Comparison of ENCODE assay signal across 9 cellular contexts in the genomic region with DNA sequence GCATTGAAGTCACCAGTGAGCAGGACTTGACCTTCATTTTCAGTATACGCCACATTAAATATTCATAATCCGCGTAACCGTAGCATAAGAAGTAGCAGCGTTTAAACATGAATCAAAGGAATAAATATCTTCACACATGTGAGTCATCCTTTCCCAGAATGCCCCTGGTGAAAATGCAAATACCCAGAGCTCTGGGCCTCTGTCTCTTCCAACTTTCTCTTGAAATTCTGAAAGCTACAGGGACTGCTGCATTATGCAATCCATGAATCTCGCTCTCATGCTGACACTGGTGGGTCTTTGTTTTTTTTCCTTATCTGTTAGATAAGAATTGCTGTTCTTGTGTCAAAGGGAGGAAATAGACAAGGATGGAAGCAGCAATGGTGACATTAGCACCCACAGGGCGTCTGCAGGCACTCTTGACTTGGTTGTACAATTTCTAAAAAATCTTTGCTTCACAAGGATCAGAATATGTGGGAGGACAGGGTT.
DNase-seq lines count a peak whose midpoint lies in the region; ATAC-seq, FAIRE-seq and TF ChIP-seq lines count a peak whose summit lies in the region.
"Had no signal": no experiment of that assay in that cellular context is flagged by ENCODE, and none has a peak within 500 bp of the region (broad histone marks: within the 10 kb centered on the region; RNA-seq: fewer than 3 reads in every experiment).

No MANE protein-coding gene starts in this region.

- H3K4me1 ChIP-seq in HepG2 (ENCODE audit: insufficient read depth, low read length) (peaks cover 9% of the 10 kb centered on the region), tibial nerve (peaks cover 0 to 62% (median 10%) of the 10 kb centered on the region in 4 donors)

- CTCF ChIA-PET in HepG2 (lab: Yijun Ruan, JAX; ENCODE audit: low intra/inter-chr PET ratio, low total read pairs): no interaction called here
- CTCF ChIA-PET in CD4-positive, alpha-beta T cell (lab: Charles Lee): no interaction called here

- H3K4me1 Mint-ChIP-seq in type B pancreatic cell (ENCODE audit: unreplicated experiment): peaks cover 32% of the 10 kb centered on the region
- H3K4me1 Mint-ChIP-seq in CD4-positive, alpha-beta T cell (ENCODE audit: low read depth): no peaks in the 10 kb centered on the region

- H3K36me3 ChIP-seq in brain microvascular endothelial cell (replicated peaks) (no peaks in the 10 kb centered on the region), HepG2 (replicated peaks in 1 of 2; ENCODE audit: control insufficient read depth in 1 of 2, insufficient read depth in 2 of 2, low read length in 2 of 2) (no peaks in the 10 kb centered on the region), tibial nerve (no peaks in the 10 kb centered on the region)
- H3K36me3 ChIP-seq: upper lobe of left lung had no signal

- no TSS peak for BruUV-seq in HepG2 (replicated peaks; lab: Mats Ljungman, UMichigan)

- DNase-seq in SIG-M5 treated with dmso at 0.1 percent for 504 hours (lab: John Stamatoyannopoulos, UW; ENCODE audit: unreplicated experiment): peak; percentile 9
- DNase-seq in SIG-M5 (lab: John Stamatoyannopoulos, UW): no peak
- peak; percentile 94 for DNase-seq in brain microvascular endothelial cell
- peak; percentile 31 for DNase-seq in HepG2 (ENCODE audit: low spot score)
- no peak for DNase-seq in type B pancreatic cell (ENCODE audit: extremely low spot score, unreplicated experiment)
- no peak for DNase-seq in tibial nerve (ENCODE audit: low spot score in 2 of 2)
- no peak for DNase-seq in CD4-positive, alpha-beta T cell
- no peak for DNase-seq in activated naive CD4-positive, alpha-beta T cell (lab: John Stamatoyannopoulos, UW)
- DNase-seq: upper lobe of left lung had no signal

- no peak overlapping the region for H3K4me3 Mint-ChIP-seq in type B pancreatic cell
- no peak overlapping the region for H3K4me3 Mint-ChIP-seq in CD4-positive, alpha-beta T cell

- H4K20me1 ChIP-seq in HepG2 (ENCODE audit: insufficient read depth, low read length): no peaks in the 10 kb centered on the region

- peak overlapping the region; percentile 32 for H3K27ac Mint-ChIP-seq in type B pancreatic cell
- H3K27ac Mint-ChIP-seq in CD4-positive, alpha-beta T cell: no peak overlapping the region

- peak overlapping the region; percentile 23 for H3K27ac ChIP-seq in brain microvascular endothelial cell
- H3K27ac ChIP-seq in HepG2 (ENCODE audit: extremely low read length, insufficient read depth, low read length): no peak overlapping the region
- H3K27ac ChIP-seq in tibial nerve: peak overlapping the region in 1 of 4 donors; percentile 58
- no peak overlapping the region for H3K27ac ChIP-seq in CD4-positive, alpha-beta T cell (ENCODE audit: low read depth, low read length)
- H3K27ac ChIP-seq: upper lobe of left lung had no signal

- intact Hi-C loops in HepG2 (cut with micrococcal nuclease; ENCODE audit: unreplicated experiment): no loop called here
- intact Hi-C loops in CD4-positive, alpha-beta T cell (cut with DNase I, micrococcal nuclease): no loop called here

- no peaks in the 10 kb centered on the region for H3K36me3 Mint-ChIP-seq in type B pancreatic cell
- H3K36me3 Mint-ChIP-seq in CD4-positive, alpha-beta T cell (ENCODE audit: low read depth): no peaks in the 10 kb centered on the region

- H3K4me2 ChIP-seq in HepG2 (ENCODE audit: low read depth, low read length): no peak overlapping the region

- H3K9me3 Mint-ChIP-seq in type B pancreatic cell: no peaks in the 10 kb centered on the region
- H3K9me3 Mint-ChIP-seq in CD4-positive, alpha-beta T cell: no peaks in the 10 kb centered on the region

- H3K9me3 ChIP-seq in HepG2 (ENCODE audit: low read length) (no peaks in the 10 kb centered on the region), tibial nerve (no peaks in the 10 kb centered on the region)
- no peaks in the 10 kb centered on the region for H3K9me3 ChIP-seq in CD4-positive, alpha-beta T cell (ENCODE audit: control insufficient read depth, low read length)
- H3K9me3 ChIP-seq: upper lobe of left lung had no signal

- in situ Hi-C loops in brain microvascular endothelial cell (cut with HindIII; ENCODE audit: low pct_ligation_motif_present, low sequenced_read_pairs): no loop called here
- in situ Hi-C loops in HepG2 (cut with HindIII; ENCODE audit: extremely low pct_ligation_motif_present, low pct_unique_long_range_greater_than_20kb): no loop called here

- H3K27me3 Mint-ChIP-seq in type B pancreatic cell: peaks cover 4% of the 10 kb centered on the region
- H3K27me3 Mint-ChIP-seq in CD4-positive, alpha-beta T cell: no peaks in the 10 kb centered on the region

- ATAC-seq in HepG2: no peak; the same call in 2 of the 3 replicates
- no peak for ATAC-seq in CD4-positive, alpha-beta T cell (ENCODE audit: poor library complexity)

- H3K27me3 ChIP-seq in brain microvascular endothelial cell (replicated peaks): no peaks in the 10 kb centered on the region
- 0 out of 5 replicates have a peak, but pooled peaks cover 0 to 4% of the 10 kb centered on the region in 2 experiments for H3K27me3 ChIP-seq in HepG2 (ENCODE audit: control insufficient read depth in 1 of 2, insufficient read depth in 2 of 2, low read length in 2 of 2)
- no peaks in the 10 kb centered on the region for H3K27me3 ChIP-seq in tibial nerve
- H3K27me3 ChIP-seq in CD4-positive, alpha-beta T cell (ENCODE audit: control insufficient read depth, insufficient read depth, low read length): no peaks in the 10 kb centered on the region
- H3K27me3 ChIP-seq: upper lobe of left lung had no signal

- H3K4me3 ChIP-seq in brain microvascular endothelial cell (ENCODE audit: low read depth, low read length) (no peak overlapping the region), HepG2 (replicated peaks in 1 of 3; ENCODE audit: insufficient read depth in 1 of 3, low read depth in 2 of 3, low read length in 3 of 3) (no peak overlapping the region), tibial nerve (no peak overlapping the region)
- H3K4me3 ChIP-seq: upper lobe of left lung had no signal

- TF ChIP-seq EP300 in HepG2 (IDR thresholded peaks at IDR 0.05; ENCODE audit: low read depth in 2 of 2, low read length in 2 of 2): no peak
- TF ChIP-seq EP300 in HepG2 (CRISPR knock-in tag; IDR thresholded peaks at IDR 0.05; ENCODE audit: borderline replicate concordance): no peak
- TF ChIP-seq EP300 in tibial nerve (IDR thresholded peaks at IDR 0.05): peak in 1 of 2 donors; percentile 12

- 17% methylated on average over 7 of the region's 7 CpGs for WGBS in HepG2 (ENCODE audit: low lambda C conversion rate)
- WGBS in tibial nerve, 2 donors: 50 to 55% methylated on average over 7 of the region's 7 CpGs

- FAIRE-seq in HepG2 (lab: Jason Lieb, UNC): no peak

- TF ChIP-seq POLR2A in HepG2 (IDR thresholded peaks at IDR 0.05; ENCODE audit: insufficient read depth in 1 of 2, low read depth in 2 of 2, low read length in 2 of 2): no peak
- TF ChIP-seq POLR2A in tibial nerve (IDR thresholded peaks at IDR 0.05): no peak

- H2AFZ ChIP-seq in HepG2 (ENCODE audit: low read length): no peak overlapping the region

- no peak for TF ChIP-seq RAD21 in HepG2 (CRISPR knock-in tag; IDR thresholded peaks at IDR 0.05)

- no peak overlapping the region for H3K9ac ChIP-seq in HepG2 (ENCODE audit: insufficient read depth, low read depth, low read length)

- TF ChIP-seq CTCF in brain microvascular endothelial cell (IDR thresholded peaks at IDR 0.05; ENCODE audit: low read depth, low read length, missing control alignments) (no peak), HepG2 (CRISPR knock-in tag; IDR thresholded peaks at IDR 0.05) (no peak), type B pancreatic cell (conservative IDR thresholded peaks at IDR 0.05) (no peak), tibial nerve (IDR thresholded peaks at IDR 0.05) (no peak)
- TF ChIP-seq CTCF in CD4-positive, alpha-beta T cell (IDR thresholded peaks at IDR 0.05): no peak

- no peaks in the 10 kb centered on the region for H3K79me2 ChIP-seq in HepG2 (ENCODE audit: insufficient read depth, low read length)

- POLR2A ChIA-PET in HepG2 (lab: Yijun Ruan, JAX): no interaction called here
- POLR2A ChIA-PET in CD4-positive, alpha-beta T cell (lab: Charles Lee): no interaction called here

TF ChIP-seq in HepG2, 621 proteins besides CTCF, POLR2A, EP300 and RAD21 (continues in another document):
- TF ChIP-seq FOSL2 (CRISPR knock-in tag; IDR thresholded peaks at IDR 0.05): peak; percentile 76
- TF ChIP-seq HCFC1 (IDR thresholded peaks at IDR 0.05; ENCODE audit: low read depth, low read length): no peak
- no peak for TF ChIP-seq FIP1L1 (IDR thresholded peaks at IDR 0.05; ENCODE audit: borderline replicate concordance, insufficient read depth, low read depth, low read length)
- TF ChIP-seq NR2F1 (CRISPR knock-in tag; IDR thresholded peaks at IDR 0.05): no peak
- no peak for TF ChIP-seq TEAD2 (CRISPR knock-in tag; IDR thresholded peaks at IDR 0.05)
- no peak for TF ChIP-seq TBX3 (IDR thresholded peaks at IDR 0.05; ENCODE audit: borderline replicate concordance)
- no peak for TF ChIP-seq ZUFSP (CRISPR knock-in tag; IDR thresholded peaks at IDR 0.05; ENCODE audit: borderline replicate concordance)

Comparison
In these comparisons a context has a peak if more than half of its experiments do, and no peak if none do; other contexts are left out.
1. DNase-seq: peak in SIG-M5 treated with dmso at 0.1 percent for 504 hours (single experiment), brain microvascular endothelial cell (single experiment) and HepG2 (single experiment); none in SIG-M5 (single experiment), type B pancreatic cell (single experiment), tibial nerve (0 of 2), CD4-positive, alpha-beta T cell (0 of 10) and activated naive CD4-positive, alpha-beta T cell (0 of 4).